Comparison of ENCODE assay signal across 1 cellular context in genomic region chr12:47705571-47706425, GRCh38.
TF ChIP-seq lines count a peak whose summit lies in the region.

A gene with protein sequence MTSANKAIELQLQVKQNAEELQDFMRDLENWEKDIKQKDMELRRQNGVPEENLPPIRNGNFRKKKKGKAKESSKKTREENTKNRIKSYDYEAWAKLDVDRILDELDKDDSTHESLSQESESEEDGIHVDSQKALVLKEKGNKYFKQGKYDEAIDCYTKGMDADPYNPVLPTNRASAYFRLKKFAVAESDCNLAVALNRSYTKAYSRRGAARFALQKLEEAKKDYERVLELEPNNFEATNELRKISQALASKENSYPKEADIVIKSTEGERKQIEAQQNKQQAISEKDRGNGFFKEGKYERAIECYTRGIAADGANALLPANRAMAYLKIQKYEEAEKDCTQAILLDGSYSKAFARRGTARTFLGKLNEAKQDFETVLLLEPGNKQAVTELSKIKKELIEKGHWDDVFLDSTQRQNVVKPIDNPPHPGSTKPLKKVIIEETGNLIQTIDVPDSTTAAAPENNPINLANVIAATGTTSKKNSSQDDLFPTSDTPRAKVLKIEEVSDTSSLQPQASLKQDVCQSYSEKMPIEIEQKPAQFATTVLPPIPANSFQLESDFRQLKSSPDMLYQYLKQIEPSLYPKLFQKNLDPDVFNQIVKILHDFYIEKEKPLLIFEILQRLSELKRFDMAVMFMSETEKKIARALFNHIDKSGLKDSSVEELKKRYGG (minus strand): TSS chr12:47706030. CDS start chr12:47702840, 3,190 bp downstream.

TF ChIP-seq in HepG2, 621 proteins besides CTCF, POLR2A, EP300 and RAD21 (continued from another document and continues in another):
- TF ChIP-seq ZNF639 (CRISPR knock-in tag; conservative IDR thresholded peaks at IDR 0.05) (no peak), SMAD1 (CRISPR knock-in tag; IDR thresholded peaks at IDR 0.05; ENCODE audit: borderline replicate concordance, low read depth) (no peak; the same call in 1 of the 2 replicates), U2AF2 (IDR thresholded peaks at IDR 0.05; ENCODE audit: low read depth, low read length) (no peak), HIVEP1 (CRISPR knock-in tag; IDR thresholded peaks at IDR 0.05) (peak; percentile 65; the same call in 1 of the 2 replicates), ARNT (IDR thresholded peaks at IDR 0.05) (no peak), NBN (conservative IDR thresholded peaks at IDR 0.05) (no peak), CREM (IDR thresholded peaks at IDR 0.05) (no peak), CREM (CRISPR knock-in tag; IDR thresholded peaks at IDR 0.05) (no peak), NRL (CRISPR knock-in tag; IDR thresholded peaks at IDR 0.05; ENCODE audit: borderline replicate concordance) (peak; percentile 65; the same call in 1 of the 2 replicates), MIXL1 (CRISPR knock-in tag; IDR thresholded peaks at IDR 0.05) (0 out of 2 replicates have a peak, but pooled peaks have one; percentile 24), HDAC1 (CRISPR knock-in tag; IDR thresholded peaks at IDR 0.05) (peak; percentile 72), THYN1 (CRISPR knock-in tag; IDR thresholded peaks at IDR 0.05; ENCODE audit: borderline replicate concordance, low read depth) (0 out of 2 replicates have a peak, but pooled peaks have one; percentile 43), MLLT10 (CRISPR knock-in tag; IDR thresholded peaks at IDR 0.05) (no peak), HOMEZ (CRISPR knock-in tag; IDR thresholded peaks at IDR 0.05; ENCODE audit: low read depth) (no peak), ZNF773 (CRISPR knock-in tag; IDR thresholded peaks at IDR 0.05; ENCODE audit: borderline replicate concordance) (0 out of 2 replicates have a peak, but pooled peaks have one; percentile 29), BRF2 (CRISPR knock-in tag; IDR thresholded peaks at IDR 0.05) (no peak), NAIF1 (CRISPR knock-in tag; IDR thresholded peaks at IDR 0.05; ENCODE audit: borderline replicate concordance) (no peak), ZZZ3 (CRISPR knock-in tag; IDR thresholded peaks at IDR 0.05; ENCODE audit: borderline replicate concordance) (0 out of 2 replicates have a peak, but pooled peaks have one; percentile 55), RFX5 (IDR thresholded peaks at IDR 0.05; ENCODE audit: low read depth, low read length) (no peak), TGIF2 (CRISPR knock-in tag; IDR thresholded peaks at IDR 0.05) (peak; percentile 63; the same call in 1 of the 2 replicates), SMARCE1 (IDR thresholded peaks at IDR 0.05; ENCODE audit: borderline replicate concordance) (no peak), MNT (IDR thresholded peaks at IDR 0.05) (no peak), NCOA1 (CRISPR knock-in tag; IDR thresholded peaks at IDR 0.05) (no peak)
- TF ChIP-seq, protein P1, sequence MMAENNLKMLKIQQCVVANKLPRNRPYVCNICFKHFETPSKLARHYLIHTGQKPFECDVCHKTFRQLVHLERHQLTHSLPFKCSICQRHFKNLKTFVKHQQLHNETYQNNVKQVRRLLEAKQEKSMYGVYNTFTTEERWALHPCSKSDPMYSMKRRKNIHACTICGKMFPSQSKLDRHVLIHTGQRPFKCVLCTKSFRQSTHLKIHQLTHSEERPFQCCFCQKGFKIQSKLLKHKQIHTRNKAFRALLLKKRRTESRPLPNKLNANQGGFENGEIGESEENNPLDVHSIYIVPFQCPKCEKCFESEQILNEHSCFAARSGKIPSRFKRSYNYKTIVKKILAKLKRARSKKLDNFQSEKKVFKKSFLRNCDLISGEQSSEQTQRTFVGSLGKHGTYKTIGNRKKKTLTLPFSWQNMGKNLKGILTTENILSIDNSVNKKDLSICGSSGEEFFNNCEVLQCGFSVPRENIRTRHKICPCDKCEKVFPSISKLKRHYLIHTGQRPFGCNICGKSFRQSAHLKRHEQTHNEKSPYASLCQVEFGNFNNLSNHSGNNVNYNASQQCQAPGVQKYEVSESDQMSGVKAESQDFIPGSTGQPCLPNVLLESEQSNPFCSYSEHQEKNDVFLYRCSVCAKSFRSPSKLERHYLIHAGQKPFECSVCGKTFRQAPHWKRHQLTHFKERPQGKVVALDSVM (CRISPR knock-in tag; IDR thresholded peaks at IDR 0.05), result peak; percentile 40; the same call in 1 of the 2 replicates
- TF ChIP-seq, protein P2, sequence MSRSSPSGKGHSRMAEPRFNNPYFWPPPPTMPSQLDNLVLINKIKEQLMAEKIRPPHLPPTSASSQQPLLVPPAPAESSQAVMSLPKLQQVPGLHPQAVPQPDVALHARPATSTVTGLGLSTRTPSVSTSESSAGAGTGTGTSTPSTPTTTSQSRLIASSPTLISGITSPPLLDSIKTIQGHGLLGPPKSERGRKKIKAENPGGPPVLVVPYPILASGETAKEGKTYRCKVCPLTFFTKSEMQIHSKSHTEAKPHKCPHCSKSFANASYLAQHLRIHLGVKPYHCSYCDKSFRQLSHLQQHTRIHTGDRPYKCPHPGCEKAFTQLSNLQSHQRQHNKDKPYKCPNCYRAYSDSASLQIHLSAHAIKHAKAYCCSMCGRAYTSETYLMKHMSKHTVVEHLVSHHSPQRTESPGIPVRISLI (CRISPR knock-in tag; IDR thresholded peaks at IDR 0.05; ENCODE audit: borderline replicate concordance), result peak; percentile 32; the same call in 1 of the 2 replicates
- TF ChIP-seq, protein P3, sequence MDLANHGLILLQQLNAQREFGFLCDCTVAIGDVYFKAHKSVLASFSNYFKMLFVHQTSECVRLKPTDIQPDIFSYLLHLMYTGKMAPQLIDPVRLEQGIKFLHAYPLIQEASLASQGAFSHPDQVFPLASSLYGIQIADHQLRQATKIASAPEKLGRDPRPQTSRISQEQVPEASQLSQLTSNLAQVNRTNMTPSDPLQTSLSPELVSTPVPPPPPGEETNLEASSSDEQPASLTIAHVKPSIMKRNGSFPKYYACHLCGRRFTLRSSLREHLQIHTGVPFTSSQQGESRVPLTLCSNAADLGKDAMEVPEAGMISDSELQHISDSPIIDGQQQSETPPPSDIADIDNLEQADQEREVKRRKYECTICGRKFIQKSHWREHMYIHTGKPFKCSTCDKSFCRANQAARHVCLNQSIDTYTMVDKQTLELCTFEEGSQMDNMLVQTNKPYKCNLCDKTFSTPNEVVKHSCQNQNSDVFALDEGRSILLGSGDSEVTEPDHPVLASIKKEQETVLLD (CRISPR knock-in tag; IDR thresholded peaks at IDR 0.05; ENCODE audit: low read depth), result no peak
- TF ChIP-seq, protein P4, sequence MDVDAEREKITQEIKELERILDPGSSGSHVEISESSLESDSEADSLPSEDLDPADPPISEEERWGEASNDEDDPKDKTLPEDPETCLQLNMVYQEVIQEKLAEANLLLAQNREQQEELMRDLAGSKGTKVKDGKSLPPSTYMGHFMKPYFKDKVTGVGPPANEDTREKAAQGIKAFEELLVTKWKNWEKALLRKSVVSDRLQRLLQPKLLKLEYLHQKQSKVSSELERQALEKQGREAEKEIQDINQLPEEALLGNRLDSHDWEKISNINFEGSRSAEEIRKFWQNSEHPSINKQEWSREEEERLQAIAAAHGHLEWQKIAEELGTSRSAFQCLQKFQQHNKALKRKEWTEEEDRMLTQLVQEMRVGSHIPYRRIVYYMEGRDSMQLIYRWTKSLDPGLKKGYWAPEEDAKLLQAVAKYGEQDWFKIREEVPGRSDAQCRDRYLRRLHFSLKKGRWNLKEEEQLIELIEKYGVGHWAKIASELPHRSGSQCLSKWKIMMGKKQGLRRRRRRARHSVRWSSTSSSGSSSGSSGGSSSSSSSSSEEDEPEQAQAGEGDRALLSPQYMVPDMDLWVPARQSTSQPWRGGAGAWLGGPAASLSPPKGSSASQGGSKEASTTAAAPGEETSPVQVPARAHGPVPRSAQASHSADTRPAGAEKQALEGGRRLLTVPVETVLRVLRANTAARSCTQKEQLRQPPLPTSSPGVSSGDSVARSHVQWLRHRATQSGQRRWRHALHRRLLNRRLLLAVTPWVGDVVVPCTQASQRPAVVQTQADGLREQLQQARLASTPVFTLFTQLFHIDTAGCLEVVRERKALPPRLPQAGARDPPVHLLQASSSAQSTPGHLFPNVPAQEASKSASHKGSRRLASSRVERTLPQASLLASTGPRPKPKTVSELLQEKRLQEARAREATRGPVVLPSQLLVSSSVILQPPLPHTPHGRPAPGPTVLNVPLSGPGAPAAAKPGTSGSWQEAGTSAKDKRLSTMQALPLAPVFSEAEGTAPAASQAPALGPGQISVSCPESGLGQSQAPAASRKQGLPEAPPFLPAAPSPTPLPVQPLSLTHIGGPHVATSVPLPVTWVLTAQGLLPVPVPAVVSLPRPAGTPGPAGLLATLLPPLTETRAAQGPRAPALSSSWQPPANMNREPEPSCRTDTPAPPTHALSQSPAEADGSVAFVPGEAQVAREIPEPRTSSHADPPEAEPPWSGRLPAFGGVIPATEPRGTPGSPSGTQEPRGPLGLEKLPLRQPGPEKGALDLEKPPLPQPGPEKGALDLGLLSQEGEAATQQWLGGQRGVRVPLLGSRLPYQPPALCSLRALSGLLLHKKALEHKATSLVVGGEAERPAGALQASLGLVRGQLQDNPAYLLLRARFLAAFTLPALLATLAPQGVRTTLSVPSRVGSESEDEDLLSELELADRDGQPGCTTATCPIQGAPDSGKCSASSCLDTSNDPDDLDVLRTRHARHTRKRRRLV (CRISPR knock-in tag; IDR thresholded peaks at IDR 0.05), result peak; percentile 68; the same call in 1 of the 2 replicates
- TF ChIP-seq, protein P5, sequence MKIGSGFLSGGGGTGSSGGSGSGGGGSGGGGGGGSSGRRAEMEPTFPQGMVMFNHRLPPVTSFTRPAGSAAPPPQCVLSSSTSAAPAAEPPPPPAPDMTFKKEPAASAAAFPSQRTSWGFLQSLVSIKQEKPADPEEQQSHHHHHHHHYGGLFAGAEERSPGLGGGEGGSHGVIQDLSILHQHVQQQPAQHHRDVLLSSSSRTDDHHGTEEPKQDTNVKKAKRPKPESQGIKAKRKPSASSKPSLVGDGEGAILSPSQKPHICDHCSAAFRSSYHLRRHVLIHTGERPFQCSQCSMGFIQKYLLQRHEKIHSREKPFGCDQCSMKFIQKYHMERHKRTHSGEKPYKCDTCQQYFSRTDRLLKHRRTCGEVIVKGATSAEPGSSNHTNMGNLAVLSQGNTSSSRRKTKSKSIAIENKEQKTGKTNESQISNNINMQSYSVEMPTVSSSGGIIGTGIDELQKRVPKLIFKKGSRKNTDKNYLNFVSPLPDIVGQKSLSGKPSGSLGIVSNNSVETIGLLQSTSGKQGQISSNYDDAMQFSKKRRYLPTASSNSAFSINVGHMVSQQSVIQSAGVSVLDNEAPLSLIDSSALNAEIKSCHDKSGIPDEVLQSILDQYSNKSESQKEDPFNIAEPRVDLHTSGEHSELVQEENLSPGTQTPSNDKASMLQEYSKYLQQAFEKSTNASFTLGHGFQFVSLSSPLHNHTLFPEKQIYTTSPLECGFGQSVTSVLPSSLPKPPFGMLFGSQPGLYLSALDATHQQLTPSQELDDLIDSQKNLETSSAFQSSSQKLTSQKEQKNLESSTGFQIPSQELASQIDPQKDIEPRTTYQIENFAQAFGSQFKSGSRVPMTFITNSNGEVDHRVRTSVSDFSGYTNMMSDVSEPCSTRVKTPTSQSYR (CRISPR knock-in tag; IDR thresholded peaks at IDR 0.05; ENCODE audit: borderline replicate concordance), result 0 out of 2 replicates have a peak, but pooled peaks have one; percentile 14
